In the genomic region with DNA sequence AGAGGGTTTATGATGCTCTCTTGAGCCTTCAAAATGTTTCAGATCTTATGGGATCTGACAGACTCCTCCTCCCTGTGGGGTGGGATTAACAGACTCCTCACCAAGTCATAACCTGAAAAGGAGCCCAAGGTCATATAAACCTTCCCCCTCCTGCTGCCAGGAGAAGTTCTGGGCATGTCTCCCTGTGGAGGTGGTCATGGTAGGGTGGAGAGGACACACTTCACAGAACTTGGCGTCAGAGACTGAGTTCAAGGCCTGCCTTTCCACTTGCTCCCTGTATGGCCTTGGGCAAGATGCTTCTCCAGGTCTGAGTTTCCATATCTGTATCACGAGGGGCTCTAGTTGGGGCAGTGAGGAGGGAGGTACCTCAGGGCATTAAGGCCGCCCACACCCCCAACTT, we compare ENCODE assay signal across 16 cellular contexts. TPM values are rescaled to one million over a fixed set of nuclear protein-coding genes. Genes with fewer than 3 reads are reported as not detected.
DNase-seq lines count a peak whose midpoint lies in the region; ATAC-seq and TF ChIP-seq lines count a peak whose summit lies in the region.
"Had no signal": no experiment of that assay in that cellular context is flagged by ENCODE, and none has a peak within 500 bp of the region (broad histone marks: within the 10 kb centered on the region; RNA-seq: fewer than 3 reads in every experiment).

No MANE protein-coding gene starts in this region.

- WGBS in adrenal gland, 4 donors: 49 to 60% (median 57%) methylated on average over 2 to 3 of the region's 3 CpGs
- WGBS in thyroid gland, 2 donors: 66 to 70% methylated on average over 3 of the region's 3 CpGs
- 55 to 61% (median 60%) methylated on average over 3 of the region's 3 CpGs for WGBS in ovary, 3 donors

- TF ChIP-seq POLR2A in adrenal gland (IDR thresholded peaks at IDR 0.05) (no peak), thyroid gland (IDR thresholded peaks at IDR 0.05) (no peak), ovary (IDR thresholded peaks at IDR 0.05) (no peak)

- intact Hi-C loops in adrenal gland (cut with DNase I) (loop anchor here in 1 of 2 donors (2.0 kb wide), 1 partner anchor 233 kb away; no protein-coding TSS in a partner anchor), thyroid gland (cut with DNase I) (no loop called here), ovary (cut with DNase I) (loop anchor here in 2 of 4 donors (5.0 to 10.0 kb wide), 5 partner anchors 231 to 661 kb away; a partner anchor contains a TSS)

- H3K9me3 ChIP-seq in adrenal gland (replicated peaks in 1 of 3) (no peaks in the 10 kb centered on the region), thyroid gland (no peaks in the 10 kb centered on the region), ovary (no peaks in the 10 kb centered on the region)
- H3K9me3 ChIP-seq: BLaER1, Caco-2 had no signal

- H3K27me3 ChIP-seq in adrenal gland: no peaks in the 10 kb centered on the region
- no peaks in the 10 kb centered on the region for H3K27me3 ChIP-seq in thyroid gland
- H3K27me3 ChIP-seq in ovary: no peaks in the 10 kb centered on the region
- H3K27me3 ChIP-seq: BLaER1 had no signal

- H3K4me3 ChIP-seq in adrenal gland: no peak overlapping the region
- no peak overlapping the region for H3K4me3 ChIP-seq in thyroid gland (replicated peaks in 1 of 3)
- no peak overlapping the region for H3K4me3 ChIP-seq in ovary
- H3K4me3 ChIP-seq: BLaER1, GM23248 had no signal

- DNase-seq in adrenal gland (peak in 3 of 7 donors; percentile 53 to 67 (median 59)), left kidney (ENCODE audit: low read depth, low spot score) (peak; percentile 23), thyroid gland (peak; percentile 42 to 44), ovary (no peak), hippocampal formation (lab: John Stamatoyannopoulos, UW) (no peak)
- DNase-seq: Caco-2; CD4-positive, CD25-positive, alpha-beta regulatory T cell; CD8-positive, alpha-beta T cell; DMS153; DND-41; GM23248; H7; HCEC 1CT had no signal

- H3K27ac ChIP-seq in adrenal gland (peak overlapping the region in 3 of 5 donors; percentile 6 to 65 (median 50)), thyroid gland (no peak overlapping the region), ovary (no peak overlapping the region)
- H3K27ac ChIP-seq: BLaER1, C4-2B, GM23248 had no signal

- no peak for ATAC-seq in GM18520 (IDR thresholded peaks at IDR 0.05; ENCODE audit: unreplicated experiment)
- ATAC-seq: CD8-positive, alpha-beta T cell had no signal

- peaks cover 0 to 42% of the 10 kb centered on the region in 2 donors for H3K36me3 ChIP-seq in adrenal gland (replicated peaks in 1 of 2)
- H3K36me3 ChIP-seq in thyroid gland: peaks cover 4 to 7% of the 10 kb centered on the region in 2 donors
- no peaks in the 10 kb centered on the region for H3K36me3 ChIP-seq in ovary

- no peak for TF ChIP-seq CTCF in adrenal gland (IDR thresholded peaks at IDR 0.05)
- no peak for TF ChIP-seq CTCF in thyroid gland (IDR thresholded peaks at IDR 0.05)
- TF ChIP-seq CTCF in ovary (IDR thresholded peaks at IDR 0.05): no peak

- peaks cover 0 to 9% of the 10 kb centered on the region in 2 donors for H3K4me1 ChIP-seq in adrenal gland (replicated peaks in 1 of 2)
- peaks cover 0 to 6% of the 10 kb centered on the region in 2 donors for H3K4me1 ChIP-seq in thyroid gland
- H3K4me1 ChIP-seq in ovary (ENCODE audit: insufficient read depth): no peaks in the 10 kb centered on the region
- H3K4me1 ChIP-seq: BLaER1, Caco-2 had no signal

- no peak for TF ChIP-seq EP300 in ovary (IDR thresholded peaks at IDR 0.05)

RNA-seq across cellular contexts. Expression of a gene that starts 32.4 kb away (rescaled TPM):
- total RNA-seq in adrenal gland: 10 to 100 TPM; 26.2 to 44.3 (median 32.6) TPM
- 10 to 100 TPM; 11.7 to 37.9 (median 17.5) TPM for polyA plus RNA-seq in adrenal gland
- 10 to 100 TPM; 25.5 to 33.3 (median 29.9) TPM for total RNA-seq in thyroid gland
- 10 to 100 TPM; 19.7 to 30.9 (median 26.6) TPM for total RNA-seq in ovary
- polyA plus RNA-seq in ovary: 10 to 100 TPM; 24.4 to 40.2 TPM

RNA-seq across cellular contexts. Expression of a gene that starts 49.3 kb away (rescaled TPM):
- total RNA-seq in adrenal gland: 100 to 1,000 TPM; 105 to 813 (median 190) TPM
- polyA plus RNA-seq in adrenal gland: 1,000 to 10,000 TPM in 1 of 3 donors, 10 to 100 TPM in 2; 29.8 to 1,154 (median 46.8) TPM
- total RNA-seq in thyroid gland: 10 to 100 TPM; 15.4 to 75.2 (median 42.3) TPM
- total RNA-seq in ovary: 10 to 100 TPM; 23.4 to 81.4 (median 63.2) TPM
- 100 to 1,000 TPM in 1 of 2 donors, 10 to 100 TPM in 1; 23.8 to 207 TPM for polyA plus RNA-seq in ovary
- polyA plus RNA-seq: CD4-positive, CD25-positive, alpha-beta regulatory T cell had no signal

Comparison
In these comparisons a context has a peak if more than half of its experiments do, and no peak if none do; other contexts are left out.
1. DNase-seq: peak in left kidney (single experiment) and thyroid gland (2 of 2); none in ovary (0 of 5) and hippocampal formation (0 of 2).
2. H3K27ac ChIP-seq: peak in adrenal gland (3 of 5); none in thyroid gland (0 of 3) and ovary (0 of 2).